ENCODE assay signal across 11 cellular contexts in genomic region chr17:77779711-77780539, GRCh38.
DNase-seq lines count a peak whose midpoint lies in the region; ATAC-seq and TF ChIP-seq lines count a peak whose summit lies in the region.
"Had no signal": no experiment of that assay in that cellular context is flagged by ENCODE, and none has a peak within 500 bp of the region (broad histone marks: within the 10 kb centered on the region; RNA-seq: fewer than 3 reads in every experiment).

No MANE protein-coding gene starts in this region.

- CTCF ChIA-PET in T-cell (lab: Charles Lee): no interaction called here

- H3K9me3 ChIP-seq in muscle layer of duodenum (ENCODE audit: control insufficient read depth in 1 of 2, low read length in 2 of 2) (no peaks in the 10 kb centered on the region), upper lobe of right lung (no peaks in the 10 kb centered on the region), T-helper 17 cell (ENCODE audit: control insufficient read depth, low read length, poor library complexity, severe bottlenecking) (no peaks in the 10 kb centered on the region)

- POLR2A ChIA-PET in T-cell (lab: Charles Lee): no interaction called here

- H3K36me3 Mint-ChIP-seq in effector memory CD8-positive, alpha-beta T cell (ENCODE audit: insufficient read depth): peaks cover 15% of the 10 kb centered on the region
- no peaks in the 10 kb centered on the region for H3K36me3 Mint-ChIP-seq in T-cell
- H3K36me3 Mint-ChIP-seq in T-helper 17 cell (ENCODE audit: low read depth): no peaks in the 10 kb centered on the region
- H3K36me3 Mint-ChIP-seq: stimulated activated naive B cell treated with anti-CD40 and anti-IgM and Interleukin-4, amounts not matched to agents 10 μg/mL and 1 μg/mL and 100 μg/mL, for 72 hours had no signal

- ATAC-seq in effector memory CD8-positive, alpha-beta T cell (replicated peaks): no peak
- ATAC-seq in upper lobe of right lung (peak; percentile 32), T-cell (replicated peaks in 1 of 4) (no peak), T-helper 17 cell (no peak)
- ATAC-seq: stimulated activated naive B cell treated with anti-CD40 and anti-IgM and Interleukin-4, amounts not matched to agents 10 μg/mL and 1 μg/mL and 100 μg/mL, for 72 hours had no signal

- H3K4me3 ChIP-seq in muscle layer of duodenum (ENCODE audit: low read depth in 1 of 2, low read length in 2 of 2) (no peak overlapping the region), upper lobe of right lung (no peak overlapping the region)

- no peak overlapping the region for H3K4me3 Mint-ChIP-seq in effector memory CD8-positive, alpha-beta T cell
- H3K4me3 Mint-ChIP-seq in T-cell: no peak overlapping the region
- H3K4me3 Mint-ChIP-seq in T-helper 17 cell: no peak overlapping the region
- H3K4me3 Mint-ChIP-seq: stimulated activated naive B cell treated with anti-CD40 and anti-IgM and Interleukin-4, amounts not matched to agents 10 μg/mL and 1 μg/mL and 100 μg/mL, for 72 hours had no signal

- no peaks in the 10 kb centered on the region for H3K27me3 ChIP-seq in muscle layer of duodenum (ENCODE audit: low read depth, low read length)
- H3K27me3 ChIP-seq in upper lobe of right lung: no peaks in the 10 kb centered on the region

- peak overlapping the region; percentile 51 for H3K27ac ChIP-seq in muscle layer of duodenum (ENCODE audit: low read length)
- H3K27ac ChIP-seq in upper lobe of right lung: no peak overlapping the region

- H3K9me3 Mint-ChIP-seq in effector memory CD8-positive, alpha-beta T cell: no peaks in the 10 kb centered on the region
- H3K9me3 Mint-ChIP-seq in T-cell: no peaks in the 10 kb centered on the region
- H3K9me3 Mint-ChIP-seq: stimulated activated naive B cell treated with anti-CD40 and anti-IgM and Interleukin-4, amounts not matched to agents 10 μg/mL and 1 μg/mL and 100 μg/mL, for 72 hours had no signal

- H3K4me1 Mint-ChIP-seq in effector memory CD8-positive, alpha-beta T cell (ENCODE audit: low read depth in 2 of 2): peaks cover 21 to 25% of the 10 kb centered on the region in 2 donors
- H3K4me1 Mint-ChIP-seq in T-cell (peaks cover 11 to 19% (median 15%) of the 10 kb centered on the region in 3 donors), T-helper 17 cell (peaks cover 11% of the 10 kb centered on the region)
- H3K4me1 Mint-ChIP-seq: stimulated activated naive B cell treated with anti-CD40 and anti-IgM and Interleukin-4, amounts not matched to agents 10 μg/mL and 1 μg/mL and 100 μg/mL, for 72 hours had no signal

- DNase-seq in DMS79 treated with DMSO at 0.1 percent for 48 hours (lab: John Stamatoyannopoulos, UW) (peak; percentile 18), DMS79 (lab: John Stamatoyannopoulos, UW) (no peak), upper lobe of right lung (no peak), NCI-H774 (lab: John Stamatoyannopoulos, UW) (no peak), T-cell (no peak), T-helper 17 cell (no peak)
- DNase-seq in effector memory CD8-positive, alpha-beta T cell: no peak
- DNase-seq: activated CD8-positive, alpha-beta memory T cell treated with anti-CD3 and anti-CD28 coated beads, Interleukin-2, amount 50 U/mL, for 48 hours; Kasumi-1; stimulated activated naive B cell treated with anti-CD40 and anti-IgM and Interleukin-4, amounts not matched to agents 10 μg/mL and 1 μg/mL and 100 μg/mL, for 72 hours had no signal

- H3K27ac Mint-ChIP-seq in effector memory CD8-positive, alpha-beta T cell: peak overlapping the region; percentile 72 to 81
- H3K27ac Mint-ChIP-seq in T-cell (no peak overlapping the region), T-helper 17 cell (no peak overlapping the region)
- H3K27ac Mint-ChIP-seq: stimulated activated naive B cell treated with anti-CD40 and anti-IgM and Interleukin-4, amounts not matched to agents 10 μg/mL and 1 μg/mL and 100 μg/mL, for 72 hours had no signal

- H3K4me1 ChIP-seq in muscle layer of duodenum (ENCODE audit: control insufficient read depth in 1 of 2, insufficient read depth in 2 of 2, low read length in 2 of 2) (peaks cover 0 to 16% of the 10 kb centered on the region in 2 donors), upper lobe of right lung (peaks cover 13% of the 10 kb centered on the region)

- H3K36me3 ChIP-seq in muscle layer of duodenum (ENCODE audit: control insufficient read depth in 1 of 2, insufficient read depth in 2 of 2, low read length in 2 of 2) (no peaks in the 10 kb centered on the region), upper lobe of right lung (no peaks in the 10 kb centered on the region)

- H3K27me3 Mint-ChIP-seq in effector memory CD8-positive, alpha-beta T cell: no peaks in the 10 kb centered on the region
- H3K27me3 Mint-ChIP-seq in T-cell (no peaks in the 10 kb centered on the region), T-helper 17 cell (no peaks in the 10 kb centered on the region)

- intact Hi-C loops in upper lobe of right lung (cut with DNase I): no loop called here

- no peak for TF ChIP-seq CTCF in upper lobe of right lung (IDR thresholded peaks at IDR 0.05)

Comparison
In these comparisons a context has a peak if more than half of its experiments do, and no peak if none do; other contexts are left out.
1. H3K27ac Mint-ChIP-seq: peak in effector memory CD8-positive, alpha-beta T cell (2 of 2); none in T-cell (0 of 2) and T-helper 17 cell (single experiment).